In genomic region chr16:67882374-67883145, GRCh38 we compare ENCODE assay signal across 22 cellular contexts. TPM values are rescaled to one million over a fixed set of nuclear protein-coding genes. Genes with fewer than 3 reads are reported as not detected.
A peak's percentile ranks its signal among the peaks of the same experiment; 100 is the strongest.
DNase-seq lines count a peak whose midpoint lies in the region; ATAC-seq lines count a peak whose summit lies in the region.
"Had no signal": no experiment of that assay in that cellular context is flagged by ENCODE, and none has a peak within 500 bp of the region (broad histone marks: within the 10 kb centered on the region; RNA-seq: fewer than 3 reads in every experiment).

No MANE protein-coding gene starts in this region.

- H3K27ac Mint-ChIP-seq in activated T-cell treated with anti-CD3 and anti-CD28 coated beads, Interleukin-2, amount 50 U/mL, for 24 hours: peak overlapping the region; percentile 41
- H3K27ac Mint-ChIP-seq in activated T-cell treated with anti-CD3 and anti-CD28 coated beads, Interleukin-2, amount 50 U/mL, for 72 hours: no peak overlapping the region
- H3K27ac Mint-ChIP-seq: CD8-positive, alpha-beta T cell had no signal

- H3K4me1 Mint-ChIP-seq in activated T-cell treated with anti-CD3 and anti-CD28 coated beads, Interleukin-2, amount 50 U/mL, for 24 hours (ENCODE audit: low read depth): no peaks in the 10 kb centered on the region
- H3K4me1 Mint-ChIP-seq in activated T-cell treated with anti-CD3 and anti-CD28 coated beads, Interleukin-2, amount 50 U/mL, for 72 hours (ENCODE audit: low read depth): peaks cover 5% of the 10 kb centered on the region

- ATAC-seq in activated T-cell treated with anti-CD3 and anti-CD28 coated beads, Interleukin-2, amount 50 U/mL, for 72 hours (replicated peaks in 1 of 2): no peak
- ATAC-seq in Right ventricle myocardium superior (ENCODE audit: poor library complexity): peak; percentile 73
- ATAC-seq in HG03439 (IDR thresholded peaks at IDR 0.05; ENCODE audit: unreplicated experiment): no peak

- no peak for DNase-seq in activated T-cell treated with anti-CD3 and anti-CD28 coated beads, Interleukin-2, amount 50 U/mL, for 24 hours
- DNase-seq in activated T-cell treated with anti-CD3 and anti-CD28 coated beads, Interleukin-2, amount 50 U/mL, for 72 hours: no peak
- peak; percentile 76 for DNase-seq in Right ventricle myocardium superior
- peak; percentile 86 for DNase-seq in midbrain (lab: John Stamatoyannopoulos, UW)
- peak; percentile 94 for DNase-seq in superior temporal gyrus (ENCODE audit: extremely low spot score)
- DNase-seq in NCI-H2107 treated with DMSO at 0.1 percent for 48 hours (lab: John Stamatoyannopoulos, UW; ENCODE audit: unreplicated experiment): no peak
- no peak for DNase-seq in A172 (ENCODE audit: low spot score)
- DNase-seq: activated CD4-positive, CD25-positive, alpha-beta regulatory T cell treated with anti-CD3 and anti-CD28 coated beads, Interleukin-2, amount 50 U/mL, for 72 hours; activated naive CD4-positive, alpha-beta T cell; CD8-positive, alpha-beta T cell; GM23248; Karpas-422; kidney glomerular epithelial cell; NCI-H1417 treated with DMSO at 0.1 percent for 48 hours; NCI-H446; pancreas; stimulated activated naive CD8-positive, alpha-beta T cell treated with anti-CD3 and anti-CD28 coated beads, Interleukin-15, Interleukin-2, amounts not matched to agents 100 U/mL and 50 U/mL, for 24 hours; T-helper 9 cell; uterus had no signal

- H3K9me3 Mint-ChIP-seq in activated T-cell treated with anti-CD3 and anti-CD28 coated beads, Interleukin-2, amount 50 U/mL, for 24 hours: no peaks in the 10 kb centered on the region
- no peaks in the 10 kb centered on the region for H3K9me3 Mint-ChIP-seq in activated T-cell treated with anti-CD3 and anti-CD28 coated beads, Interleukin-2, amount 50 U/mL, for 72 hours
- H3K9me3 Mint-ChIP-seq: brain; CD8-positive, alpha-beta T cell had no signal

- no peak overlapping the region for H3K4me3 Mint-ChIP-seq in activated T-cell treated with anti-CD3 and anti-CD28 coated beads, Interleukin-2, amount 50 U/mL, for 24 hours
- H3K4me3 Mint-ChIP-seq in activated T-cell treated with anti-CD3 and anti-CD28 coated beads, Interleukin-2, amount 50 U/mL, for 72 hours: no peak overlapping the region
- H3K4me3 Mint-ChIP-seq: CD8-positive, alpha-beta T cell had no signal

- H3K36me3 Mint-ChIP-seq in activated T-cell treated with anti-CD3 and anti-CD28 coated beads, Interleukin-2, amount 50 U/mL, for 24 hours (ENCODE audit: low read depth): peaks cover 88% of the 10 kb centered on the region
- peaks cover 6 to 10% of the 10 kb centered on the region in 2 donors for H3K36me3 Mint-ChIP-seq in activated T-cell treated with anti-CD3 and anti-CD28 coated beads, Interleukin-2, amount 50 U/mL, for 72 hours (ENCODE audit: insufficient read depth in 2 of 2)

- H3K27me3 Mint-ChIP-seq in activated T-cell treated with anti-CD3 and anti-CD28 coated beads, Interleukin-2, amount 50 U/mL, for 24 hours: no peaks in the 10 kb centered on the region
- H3K27me3 Mint-ChIP-seq in activated T-cell treated with anti-CD3 and anti-CD28 coated beads, Interleukin-2, amount 50 U/mL, for 72 hours (ENCODE audit: low read depth): no peaks in the 10 kb centered on the region
- H3K27me3 Mint-ChIP-seq: brain had no signal

- intact Hi-C loops in Right ventricle myocardium superior (cut with DNase I): no loop called here

RNA-seq across cellular contexts. Expression of gene NRN1L, which starts 2.1 kb away (rescaled TPM):
- total RNA-seq in activated T-cell treated with anti-CD3 and anti-CD28 coated beads, Interleukin-2, amount 50 U/mL, for 72 hours: 1 to 10 TPM in 1 of 2 donors, under 1 TPM in 1; 0.60 to 1.9 TPM
- not detected for total RNA-seq in Right ventricle myocardium superior
- total RNA-seq in A172 (2014; rRNA removed; shearing (Covaris generic)): not detected in 2 replicates
- total RNA-seq: GM23248, SJSA1 had no signal

RNA-seq across cellular contexts. Expression of gene EDC4, which starts 9.7 kb away (rescaled TPM):
- 10 to 100 TPM; 82.9 to 86.4 TPM for total RNA-seq in activated T-cell treated with anti-CD3 and anti-CD28 coated beads, Interleukin-2, amount 50 U/mL, for 72 hours
- total RNA-seq in Right ventricle myocardium superior: 30.6 TPM
- total RNA-seq in A172 (2014; rRNA removed; shearing (Covaris generic)): 31.8 and 50.7 TPM in 2 replicates

RNA-seq across cellular contexts. Expression of gene PSKH1, which starts 10.5 kb away (rescaled TPM):
- 10 to 100 TPM; 16.1 to 16.2 TPM for total RNA-seq in activated T-cell treated with anti-CD3 and anti-CD28 coated beads, Interleukin-2, amount 50 U/mL, for 72 hours
- 16.6 TPM for total RNA-seq in Right ventricle myocardium superior
- 3.3 and 3.5 TPM in 2 replicates for total RNA-seq in A172 (2014; rRNA removed; shearing (Covaris generic))

RNA-seq across cellular contexts. Expression of gene CENPT, which starts 35.1 kb away (rescaled TPM):
- 10 to 100 TPM; 43.6 to 59.4 TPM for total RNA-seq in activated T-cell treated with anti-CD3 and anti-CD28 coated beads, Interleukin-2, amount 50 U/mL, for 72 hours
- 20.6 TPM for total RNA-seq in Right ventricle myocardium superior
- total RNA-seq in A172 (2014; rRNA removed; shearing (Covaris generic)): 25.5 and 27.9 TPM in 2 replicates

RNA-seq across cellular contexts. Expression of gene NUTF2, which starts 35.8 kb away (rescaled TPM):
- total RNA-seq in activated T-cell treated with anti-CD3 and anti-CD28 coated beads, Interleukin-2, amount 50 U/mL, for 72 hours: 10 to 100 TPM; 80.8 to 90.1 TPM
- total RNA-seq in Right ventricle myocardium superior: 76.7 TPM
- 68.5 and 72.4 TPM in 2 replicates for total RNA-seq in A172 (2014; rRNA removed; shearing (Covaris generic))

Comparison
In these comparisons a context has a peak if more than half of its experiments do, and no peak if none do; other contexts are left out.
1. DNase-seq: peak in Right ventricle myocardium superior (single experiment), midbrain (single experiment) and superior temporal gyrus (single experiment); none in activated T-cell treated with anti-CD3 and anti-CD28 coated beads, Interleukin-2, amount 50 U/mL, for 24 hours (single experiment), activated T-cell treated with anti-CD3 and anti-CD28 coated beads, Interleukin-2, amount 50 U/mL, for 72 hours (0 of 2), NCI-H2107 treated with DMSO at 0.1 percent for 48 hours (single experiment) and A172 (single experiment).